8 cellular contexts compared by ENCODE assay signal in genomic region chr9:5557606-5558587, GRCh38. TPM values are rescaled to one million over a fixed set of nuclear protein-coding genes. Genes with fewer than 3 reads are reported as not detected.
DNase-seq lines count a peak whose midpoint lies in the region; ATAC-seq and TF ChIP-seq lines count a peak whose summit lies in the region.

No MANE protein-coding gene starts in this region.

- H3K27ac ChIP-seq in adrenal gland, result no peak overlapping the region

- POLR2A ChIA-PET in activated CD4-positive, alpha-beta T cell treated with anti-CD3 and anti-CD28 coated beads for 36 hours (lab: Charles Lee), result interaction anchor here (0.7 to 0.9 kb wide), 3 partner anchors 15 to 796 kb away, joined by 3 read pairs; partner anchors contain the start of gene RIC1

- CTCF ChIA-PET in activated CD4-positive, alpha-beta T cell treated with anti-CD3 and anti-CD28 coated beads for 36 hours (lab: Charles Lee), result interaction anchor here (0.5 to 2.1 kb wide), 10 partner anchors 9 to 98 kb away, joined by 3 to 9 read pairs (median 4); no protein-coding TSS in a partner anchor

- in situ Hi-C loops in G401 (cut with HindIII; ENCODE audit: low sequenced_read_pairs), result no loop called here

- H3K9me3 ChIP-seq in adrenal gland (replicated peaks in 1 of 3), result no peaks in the 10 kb centered on the region

- no peaks in the 10 kb centered on the region for H3K4me1 ChIP-seq in adrenal gland (replicated peaks in 1 of 2)

- ATAC-seq in GM18499 (IDR thresholded peaks at IDR 0.05; ENCODE audit: insufficient read depth, unreplicated experiment) (peak; percentile 45), HG02981 (IDR thresholded peaks at IDR 0.05; ENCODE audit: unreplicated experiment) (peak; percentile 57)
- ATAC-seq in activated CD4-positive, alpha-beta T cell treated with anti-CD3 and anti-CD28 coated beads for 36 hours, result peak; percentile 69
- ATAC-seq in stimulated activated naive B cell treated with anti-CD40 and anti-IgM and Interleukin-4, amounts not matched to agents 10 μg/mL and 1 μg/mL and 100 μg/mL, for 72 hours (replicated peaks), result peak; percentile 85 to 88

- H3K36me3 ChIP-seq in adrenal gland (replicated peaks in 1 of 2), result no peaks in the 10 kb centered on the region

- no peaks in the 10 kb centered on the region for H3K27me3 ChIP-seq in adrenal gland

- no peak for TF ChIP-seq POLR2A in adrenal gland (IDR thresholded peaks at IDR 0.05)

- H3K4me3 ChIP-seq in fibroblast of the aortic adventitia (ENCODE audit: low read depth, low read length) (peak overlapping the region; percentile 5), adrenal gland (no peak overlapping the region)

- peak overlapping the region; percentile 79 for H3K27ac Mint-ChIP-seq in activated CD4-positive, alpha-beta T cell treated with anti-CD3 and anti-CD28 coated beads for 36 hours
- H3K27ac Mint-ChIP-seq in stimulated activated naive B cell treated with anti-CD40 and anti-IgM and Interleukin-4, amounts not matched to agents 10 μg/mL and 1 μg/mL and 100 μg/mL, for 72 hours, result peak overlapping the region; percentile 90

- peaks cover 7% of the 10 kb centered on the region for H3K9me3 Mint-ChIP-seq in activated CD4-positive, alpha-beta T cell treated with anti-CD3 and anti-CD28 coated beads for 36 hours (ENCODE audit: low read depth)
- peaks cover 5% of the 10 kb centered on the region in 2 donors for H3K9me3 Mint-ChIP-seq in stimulated activated naive B cell treated with anti-CD40 and anti-IgM and Interleukin-4, amounts not matched to agents 10 μg/mL and 1 μg/mL and 100 μg/mL, for 72 hours

- peaks cover 3% of the 10 kb centered on the region for H3K36me3 Mint-ChIP-seq in activated CD4-positive, alpha-beta T cell treated with anti-CD3 and anti-CD28 coated beads for 36 hours (ENCODE audit: low read depth)
- H3K36me3 Mint-ChIP-seq in stimulated activated naive B cell treated with anti-CD40 and anti-IgM and Interleukin-4, amounts not matched to agents 10 μg/mL and 1 μg/mL and 100 μg/mL, for 72 hours, result peaks cover 5 to 13% of the 10 kb centered on the region in 2 donors

- intact Hi-C loops in activated CD4-positive, alpha-beta T cell treated with anti-CD3 and anti-CD28 coated beads for 36 hours (cut with DNase I, micrococcal nuclease), result no loop called here
- intact Hi-C loops in adrenal gland (cut with DNase I), result no loop called here

- 44 to 52% (median 49%) methylated on average over 7 of the region's 7 CpGs for WGBS in adrenal gland, 4 donors

- H3K27me3 Mint-ChIP-seq in activated CD4-positive, alpha-beta T cell treated with anti-CD3 and anti-CD28 coated beads for 36 hours, result no peaks in the 10 kb centered on the region
- H3K27me3 Mint-ChIP-seq in stimulated activated naive B cell treated with anti-CD40 and anti-IgM and Interleukin-4, amounts not matched to agents 10 μg/mL and 1 μg/mL and 100 μg/mL, for 72 hours, result no peaks in the 10 kb centered on the region

- TF ChIP-seq CTCF in fibroblast of the aortic adventitia (IDR thresholded peaks at IDR 0.05; ENCODE audit: insufficient read depth, low read length), result no peak
- no peak for TF ChIP-seq CTCF in adrenal gland (IDR thresholded peaks at IDR 0.05)

- peak; percentile 57 for DNase-seq in activated CD4-positive, alpha-beta T cell treated with anti-CD3 and anti-CD28 coated beads for 36 hours
- DNase-seq in fibroblast of the aortic adventitia (ENCODE audit: low read depth) (peak; percentile 83), DMS 273 (lab: John Stamatoyannopoulos, UW; ENCODE audit: unreplicated experiment) (no peak), G401 (ENCODE audit: low spot score) (no peak), adrenal gland (no peak)
- peak; percentile 27 for DNase-seq in stimulated activated naive B cell treated with anti-CD40 and anti-IgM and Interleukin-4, amounts not matched to agents 10 μg/mL and 1 μg/mL and 100 μg/mL, for 72 hours

- H3K4me1 Mint-ChIP-seq in activated CD4-positive, alpha-beta T cell treated with anti-CD3 and anti-CD28 coated beads for 36 hours, result peaks cover 47% of the 10 kb centered on the region
- peaks cover 35 to 43% of the 10 kb centered on the region in 2 donors for H3K4me1 Mint-ChIP-seq in stimulated activated naive B cell treated with anti-CD40 and anti-IgM and Interleukin-4, amounts not matched to agents 10 μg/mL and 1 μg/mL and 100 μg/mL, for 72 hours

- H3K4me3 Mint-ChIP-seq in activated CD4-positive, alpha-beta T cell treated with anti-CD3 and anti-CD28 coated beads for 36 hours, result no peak overlapping the region
- peak overlapping the region; percentile 23 to 27 for H3K4me3 Mint-ChIP-seq in stimulated activated naive B cell treated with anti-CD40 and anti-IgM and Interleukin-4, amounts not matched to agents 10 μg/mL and 1 μg/mL and 100 μg/mL, for 72 hours

RNA-seq across cellular contexts. Expression of gene PDCD1LG2, which starts 47.6 kb away (rescaled TPM):
- total RNA-seq in activated CD4-positive, alpha-beta T cell treated with anti-CD3 and anti-CD28 coated beads for 36 hours, result under 1 TPM; 0.43 to 0.81 TPM
- total RNA-seq in fibroblast of the aortic adventitia (ENCODE audit: low replicate concordance) (4.1 and 10.9 TPM in 2 replicates), adrenal gland (1 to 10 TPM in 7 of 8 donors, under 1 TPM in 1; 0.57 to 5.5 (median 1.9) TPM)
- not detected in 2 replicates for total RNA-seq in G401 (2014; rRNA removed; shearing (Covaris generic))
- under 1 TPM; 0.40 to 0.97 (median 0.72) TPM for polyA plus RNA-seq in adrenal gland

Comparison
In these comparisons a context has a peak if more than half of its experiments do, and no peak if none do; other contexts are left out.
1. DNase-seq: peak in activated CD4-positive, alpha-beta T cell treated with anti-CD3 and anti-CD28 coated beads for 36 hours (single experiment), fibroblast of the aortic adventitia (single experiment) and stimulated activated naive B cell treated with anti-CD40 and anti-IgM and Interleukin-4, amounts not matched to agents 10 μg/mL and 1 μg/mL and 100 μg/mL, for 72 hours (single experiment); none in DMS 273 (single experiment), G401 (single experiment) and adrenal gland (0 of 7).
2. Peak in every context shown above with its lines, with median percentiles within 50 percentile points of each other: ATAC-seq.